Comparison of ENCODE assay signal across 1 cellular context in the genomic region with DNA sequence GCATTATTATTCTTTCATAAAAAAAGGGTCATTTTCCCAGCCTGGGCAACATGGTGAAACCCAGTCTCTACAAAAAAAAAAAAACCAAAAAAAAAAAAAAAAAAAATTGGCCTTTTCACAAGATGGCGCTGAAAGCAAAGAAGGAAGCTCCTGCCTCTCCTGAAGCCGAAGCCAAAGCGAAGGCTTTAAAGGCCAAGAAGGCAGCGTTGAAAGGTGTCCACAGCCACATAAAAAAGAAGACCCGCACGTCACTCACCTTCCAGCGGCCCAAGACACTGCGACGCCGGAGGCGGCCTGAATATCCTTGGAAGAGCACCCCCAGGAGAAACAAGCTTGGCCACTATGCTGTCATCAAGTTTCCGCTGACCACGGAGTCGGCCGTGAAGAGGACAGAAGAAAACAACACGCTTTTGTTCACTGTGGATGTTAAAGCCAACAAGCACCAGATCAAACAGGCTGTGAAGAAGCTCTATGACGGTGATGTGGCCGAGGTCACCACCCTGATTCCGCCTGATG.
TF ChIP-seq lines count a peak whose summit lies in the region.

No MANE protein-coding gene starts in this region.

TF ChIP-seq in IMR-90, 13 proteins besides CTCF, POLR2A, EP300 and RAD21:
- TF ChIP-seq MAZ (IDR thresholded peaks at IDR 0.05; ENCODE audit: borderline replicate concordance, low read depth, low read length) (no peak), RFX5 (IDR thresholded peaks at IDR 0.05; ENCODE audit: low read depth, low read length) (no peak)
